Comparison of ENCODE assay signal across 31 cellular contexts in genomic region chr14:73255005-73255400, GRCh38.
"Had no signal": no experiment of that assay in that cellular context is flagged by ENCODE, and none has a peak within 500 bp of the region (broad histone marks: within the 10 kb centered on the region; RNA-seq: fewer than 3 reads in every experiment).

No MANE protein-coding gene starts in this region.

- H3K27me3 Mint-ChIP-seq: activated CD8-positive, alpha-beta T cell treated with anti-CD3 and anti-CD28 coated beads for 36 hours; activated naive CD4-positive, alpha-beta T cell treated with anti-CD3 and anti-CD28 coated beads, Interleukin-2, amount 50 U/mL, for 24 hours; activated naive CD8-positive, alpha-beta T cell treated with anti-CD3 and anti-CD28 coated beads for 36 hours; activated T-helper 17 cell treated with anti-CD3 and anti-CD28 coated beads, Interleukin-2, amount 50 U/mL, for 72 hours; effector memory CD8-positive, alpha-beta T cell had no signal

- H3K36me3 Mint-ChIP-seq: activated naive CD4-positive, alpha-beta T cell treated with anti-CD3 and anti-CD28 coated beads, Interleukin-2, amount 50 U/mL, for 24 hours; activated naive CD8-positive, alpha-beta T cell treated with anti-CD3 and anti-CD28 coated beads for 36 hours had no signal

- FAIRE-seq: colon, TTC549 had no signal

- H3K4me3 Mint-ChIP-seq: activated B cell treated with CpG ODN at 0.5 μM for 24 hours; activated CD8-positive, alpha-beta T cell treated with anti-CD3 and anti-CD28 coated beads for 36 hours; activated naive CD4-positive, alpha-beta T cell treated with anti-CD3 and anti-CD28 coated beads for 36 hours; activated naive CD4-positive, alpha-beta T cell treated with anti-CD3 and anti-CD28 coated beads, Interleukin-2, amount 50 U/mL, for 24 hours; activated naive CD8-positive, alpha-beta T cell treated with anti-CD3 and anti-CD28 coated beads for 36 hours; activated naive CD8-positive, alpha-beta T cell treated with anti-CD3 and anti-CD28 coated beads, Interleukin-2, amount 50 U/mL, for 24 hours; activated T-cell treated with anti-CD3 and anti-CD28 coated beads, Interleukin-2, amount 50 U/mL, for 4 hours; activated T-helper 17 cell treated with anti-CD3 and anti-CD28 coated beads, Interleukin-2, amount 50 U/mL, for 72 hours; effector memory CD8-positive, alpha-beta T cell had no signal

- H3K27ac Mint-ChIP-seq: activated B cell treated with CpG ODN at 0.5 μM for 24 hours; activated CD8-positive, alpha-beta T cell treated with anti-CD3 and anti-CD28 coated beads for 36 hours; activated naive CD4-positive, alpha-beta T cell treated with anti-CD3 and anti-CD28 coated beads for 36 hours; activated naive CD4-positive, alpha-beta T cell treated with anti-CD3 and anti-CD28 coated beads, Interleukin-2, amount 50 U/mL, for 24 hours; activated naive CD8-positive, alpha-beta T cell treated with anti-CD3 and anti-CD28 coated beads for 36 hours; activated naive CD8-positive, alpha-beta T cell treated with anti-CD3 and anti-CD28 coated beads, Interleukin-2, amount 50 U/mL, for 24 hours; activated T-helper 17 cell treated with anti-CD3 and anti-CD28 coated beads, Interleukin-2, amount 50 U/mL, for 72 hours; effector memory CD8-positive, alpha-beta T cell had no signal

- H3K9me3 ChIP-seq: adrenal gland, body of pancreas, esophagus muscularis mucosa, gastrocnemius medialis had no signal

- H3K4me1 ChIP-seq: adrenal gland, body of pancreas, esophagus muscularis mucosa, foreskin keratinocyte, gastrocnemius medialis had no signal

- H3K9me3 Mint-ChIP-seq: activated B cell treated with CpG ODN at 0.5 μM for 24 hours; activated CD8-positive, alpha-beta T cell treated with anti-CD3 and anti-CD28 coated beads for 36 hours; activated naive CD4-positive, alpha-beta T cell treated with anti-CD3 and anti-CD28 coated beads for 36 hours; activated naive CD4-positive, alpha-beta T cell treated with anti-CD3 and anti-CD28 coated beads, Interleukin-2, amount 50 U/mL, for 24 hours; activated naive CD8-positive, alpha-beta T cell treated with anti-CD3 and anti-CD28 coated beads for 36 hours; activated naive CD8-positive, alpha-beta T cell treated with anti-CD3 and anti-CD28 coated beads, Interleukin-2, amount 50 U/mL, for 24 hours; activated T-cell treated with anti-CD3 and anti-CD28 coated beads, Interleukin-2, amount 50 U/mL, for 4 hours; activated T-helper 17 cell treated with anti-CD3 and anti-CD28 coated beads, Interleukin-2, amount 50 U/mL, for 72 hours; effector memory CD8-positive, alpha-beta T cell had no signal

- DNase-seq: activated B cell treated with CpG ODN at 0.5 μM for 24 hours; activated CD4-positive, alpha-beta T cell treated with anti-CD3 and anti-CD28 coated beads for 48 hours; activated CD4-positive, alpha-beta T cell treated with anti-CD3 and anti-CD28 coated beads, Interleukin-2, amount 50 U/mL, for 1 hour; activated CD4-positive, alpha-beta T cell treated with anti-CD3 and anti-CD28 coated beads, Interleukin-2, amount 50 U/mL, for 48 hours; activated CD8-positive, alpha-beta memory T cell treated with anti-CD3 and anti-CD28 coated beads for 24 hours; activated CD8-positive, alpha-beta T cell treated with anti-CD3 and anti-CD28 coated beads for 36 hours; activated effector memory CD4-positive, alpha-beta T cell treated with Interleukin-2 at 50 U/mL for 16 hours; activated gamma-delta T cell treated with Interleukin-2 at 50 U/mL for 16 hours; activated naive CD4-positive, alpha-beta T cell treated with anti-CD3 and anti-CD28 coated beads for 36 hours; activated naive CD8-positive, alpha-beta T cell treated with anti-CD3 and anti-CD28 coated beads for 36 hours; activated naive CD8-positive, alpha-beta T cell treated with anti-CD3 and anti-CD28 coated beads, Interleukin-2, amount 50 U/mL, for 24 hours; activated T-cell treated with anti-CD3 and anti-CD28 coated beads, Interleukin-2, amount 50 U/mL, for 4 hours; adrenal gland; amygdala; body of pancreas; caudate nucleus; cortex of kidney; dermis blood vessel endothelial cell; effector CD4-positive, alpha-beta T cell; effector memory CD8-positive, alpha-beta T cell; erythroblast; foreskin keratinocyte; gastrocnemius medialis; T-helper 2 cell; WERI-Rb-1 had no signal

- H3K27ac ChIP-seq: adrenal gland, body of pancreas, esophagus muscularis mucosa, foreskin keratinocyte, gastrocnemius medialis, WERI-Rb-1 had no signal

- H3K4me1 Mint-ChIP-seq: activated naive CD4-positive, alpha-beta T cell treated with anti-CD3 and anti-CD28 coated beads, Interleukin-2, amount 50 U/mL, for 24 hours; activated T-helper 17 cell treated with anti-CD3 and anti-CD28 coated beads, Interleukin-2, amount 50 U/mL, for 72 hours had no signal

- H3K4me3 ChIP-seq: adrenal gland, body of pancreas, esophagus muscularis mucosa, gastrocnemius medialis had no signal

- ATAC-seq: activated CD4-positive, CD25-positive, alpha-beta regulatory T cell treated with anti-CD3 and anti-CD28 coated beads, Interleukin-2, amount 50 U/mL, for 24 hours; activated CD8-positive, alpha-beta T cell treated with anti-CD3 and anti-CD28 coated beads for 36 hours; activated naive CD8-positive, alpha-beta T cell treated with anti-CD3 and anti-CD28 coated beads, Interleukin-2, amount 50 U/mL, for 24 hours; activated T-cell treated with anti-CD3 and anti-CD28 coated beads, Interleukin-2, amount 50 U/mL, for 4 hours; body of pancreas; effector memory CD8-positive, alpha-beta T cell; foreskin keratinocyte; gastrocnemius medialis had no signal

- H3K27me3 ChIP-seq: adrenal gland, body of pancreas, esophagus muscularis mucosa, foreskin keratinocyte, gastrocnemius medialis had no signal

- H3K36me3 ChIP-seq: adrenal gland, gastrocnemius medialis, WERI-Rb-1 had no signal
